ENCODE assay signal across 1 cellular context in the genomic region with DNA sequence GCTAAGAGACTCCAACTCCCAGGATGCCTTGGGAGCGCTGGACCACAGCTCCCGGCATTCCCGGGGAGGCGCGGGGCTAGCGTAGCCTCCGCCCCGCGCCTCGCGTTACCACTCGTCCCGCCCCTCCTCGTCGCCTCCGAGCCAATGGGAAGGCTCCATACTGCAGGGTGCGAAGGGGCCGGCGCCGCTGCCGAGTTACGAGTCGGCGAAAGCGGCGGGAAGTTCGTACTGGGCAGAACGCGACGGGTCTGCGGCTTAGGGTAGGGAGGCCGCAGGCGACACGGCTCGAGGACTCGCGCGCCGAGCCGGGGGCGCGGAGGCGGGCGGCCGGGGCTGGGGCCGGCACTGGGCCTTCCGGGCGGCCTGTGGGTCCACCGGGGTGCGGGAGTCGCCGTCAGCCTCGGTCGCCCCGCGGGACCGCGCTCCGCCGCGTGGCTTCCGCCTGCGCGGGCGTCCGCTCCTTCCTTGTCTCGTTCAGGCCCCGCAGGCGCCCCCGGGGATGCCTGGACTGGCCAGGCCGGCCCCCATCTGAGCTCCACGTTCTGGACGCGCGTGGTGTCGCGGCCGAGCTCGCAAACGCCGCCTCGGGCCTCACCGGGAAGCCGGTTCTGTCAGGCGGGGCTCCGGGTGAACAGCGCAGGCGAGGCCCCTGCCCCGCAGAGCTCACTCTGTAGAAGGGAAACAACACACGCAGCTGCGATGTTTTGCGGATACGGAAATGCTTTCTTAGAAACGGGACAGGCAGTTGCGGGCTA.
A peak's percentile ranks its signal among the peaks of the same experiment; 100 is the strongest.
TF ChIP-seq lines count a peak whose summit lies in the region.

VRK1 (plus strand) TSS at position 195 of the 755 bp plus-strand sequence. CDS start 36,090 bp downstream, outside the sequence.

TF ChIP-seq in HepG2, 621 proteins besides CTCF, POLR2A, EP300 and RAD21 (continued from another document and continues in another):
- TF ChIP-seq, protein P1, sequence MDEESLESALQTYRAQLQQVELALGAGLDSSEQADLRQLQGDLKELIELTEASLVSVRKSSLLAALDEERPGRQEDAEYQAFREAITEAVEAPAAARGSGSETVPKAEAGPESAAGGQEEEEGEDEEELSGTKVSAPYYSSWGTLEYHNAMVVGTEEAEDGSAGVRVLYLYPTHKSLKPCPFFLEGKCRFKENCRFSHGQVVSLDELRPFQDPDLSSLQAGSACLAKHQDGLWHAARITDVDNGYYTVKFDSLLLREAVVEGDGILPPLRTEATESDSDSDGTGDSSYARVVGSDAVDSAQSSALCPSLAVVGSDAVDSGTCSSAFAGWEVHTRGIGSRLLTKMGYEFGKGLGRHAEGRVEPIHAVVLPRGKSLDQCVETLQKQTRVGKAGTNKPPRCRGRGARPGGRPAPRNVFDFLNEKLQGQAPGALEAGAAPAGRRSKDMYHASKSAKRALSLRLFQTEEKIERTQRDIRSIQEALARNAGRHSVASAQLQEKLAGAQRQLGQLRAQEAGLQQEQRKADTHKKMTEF (CRISPR knock-in tag; IDR thresholded peaks at IDR 0.05): 0 out of 2 replicates have a peak, but pooled peaks have one; percentile 30
- TF ChIP-seq FOSL1 (CRISPR knock-in tag; IDR thresholded peaks at IDR 0.05; ENCODE audit: borderline replicate concordance): no peak
- TF ChIP-seq ZMYM4 (CRISPR knock-in tag; IDR thresholded peaks at IDR 0.05): peak; percentile 84
- TF ChIP-seq ARNT2 (CRISPR knock-in tag; IDR thresholded peaks at IDR 0.05; ENCODE audit: low read depth): peak; percentile 87
- TF ChIP-seq, protein P2, sequence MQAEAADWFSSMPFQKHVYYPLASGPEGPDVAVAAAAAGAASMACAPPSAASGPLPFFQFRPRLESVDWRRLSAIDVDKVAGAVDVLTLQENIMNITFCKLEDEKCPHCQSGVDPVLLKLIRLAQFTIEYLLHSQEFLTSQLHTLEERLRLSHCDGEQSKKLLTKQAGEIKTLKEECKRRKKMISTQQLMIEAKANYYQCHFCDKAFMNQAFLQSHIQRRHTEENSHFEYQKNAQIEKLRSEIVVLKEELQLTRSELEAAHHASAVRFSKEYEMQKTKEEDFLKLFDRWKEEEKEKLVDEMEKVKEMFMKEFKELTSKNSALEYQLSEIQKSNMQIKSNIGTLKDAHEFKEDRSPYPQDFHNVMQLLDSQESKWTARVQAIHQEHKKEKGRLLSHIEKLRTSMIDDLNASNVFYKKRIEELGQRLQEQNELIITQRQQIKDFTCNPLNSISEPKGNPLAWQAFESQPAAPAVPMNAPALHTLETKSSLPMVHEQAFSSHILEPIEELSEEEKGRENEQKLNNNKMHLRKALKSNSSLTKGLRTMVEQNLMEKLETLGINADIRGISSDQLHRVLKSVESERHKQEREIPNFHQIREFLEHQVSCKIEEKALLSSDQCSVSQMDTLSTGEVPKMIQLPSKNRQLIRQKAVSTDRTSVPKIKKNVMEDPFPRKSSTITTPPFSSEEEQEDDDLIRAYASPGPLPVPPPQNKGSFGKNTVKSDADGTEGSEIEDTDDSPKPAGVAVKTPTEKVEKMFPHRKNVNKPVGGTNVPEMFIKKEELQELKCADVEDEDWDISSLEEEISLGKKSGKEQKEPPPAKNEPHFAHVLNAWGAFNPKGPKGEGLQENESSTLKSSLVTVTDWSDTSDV (CRISPR knock-in tag; IDR thresholded peaks at IDR 0.05): no peak
- TF ChIP-seq LCORL (IDR thresholded peaks at IDR 0.05): no peak
- peak; percentile 33; the same call in 1 of the 2 replicates for TF ChIP-seq LCORL (CRISPR knock-in tag; IDR thresholded peaks at IDR 0.05)
- TF ChIP-seq ZSCAN31 (CRISPR knock-in tag; IDR thresholded peaks at IDR 0.05; ENCODE audit: low read depth): no peak
- TF ChIP-seq ZNF253 (CRISPR knock-in tag; IDR thresholded peaks at IDR 0.05; ENCODE audit: borderline replicate concordance): 0 out of 2 replicates have a peak, but pooled peaks have one; percentile 42
- no peak for TF ChIP-seq HNRNPK (IDR thresholded peaks at IDR 0.05; ENCODE audit: low read depth, low read length, poor library complexity, severe bottlenecking)
- TF ChIP-seq FOXK1 (CRISPR knock-in tag; IDR thresholded peaks at IDR 0.05; ENCODE audit: borderline replicate concordance, low read depth): peak; percentile 72; the same call in 1 of the 2 replicates
- TF ChIP-seq ETV5 (CRISPR knock-in tag; IDR thresholded peaks at IDR 0.05; ENCODE audit: borderline replicate concordance): peak; percentile 12; the same call in 1 of the 2 replicates
- no peak for TF ChIP-seq NRL (CRISPR knock-in tag; IDR thresholded peaks at IDR 0.05; ENCODE audit: borderline replicate concordance)
- TF ChIP-seq AGO2 (optimal IDR thresholded peaks at IDR 0.05; ENCODE audit: low read depth, low read length): peak; percentile 27
- peak; percentile 98 for TF ChIP-seq SAP130 (CRISPR knock-in tag; IDR thresholded peaks at IDR 0.05; ENCODE audit: low read depth)
- TF ChIP-seq, protein P3, sequence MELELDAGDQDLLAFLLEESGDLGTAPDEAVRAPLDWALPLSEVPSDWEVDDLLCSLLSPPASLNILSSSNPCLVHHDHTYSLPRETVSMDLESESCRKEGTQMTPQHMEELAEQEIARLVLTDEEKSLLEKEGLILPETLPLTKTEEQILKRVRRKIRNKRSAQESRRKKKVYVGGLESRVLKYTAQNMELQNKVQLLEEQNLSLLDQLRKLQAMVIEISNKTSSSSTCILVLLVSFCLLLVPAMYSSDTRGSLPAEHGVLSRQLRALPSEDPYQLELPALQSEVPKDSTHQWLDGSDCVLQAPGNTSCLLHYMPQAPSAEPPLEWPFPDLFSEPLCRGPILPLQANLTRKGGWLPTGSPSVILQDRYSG (CRISPR knock-in tag; IDR thresholded peaks at IDR 0.05): peak; percentile 68; the same call in 1 of the 2 replicates
- TF ChIP-seq SETDB1 (CRISPR knock-in tag; IDR thresholded peaks at IDR 0.05; ENCODE audit: borderline replicate concordance): no peak
- TF ChIP-seq CENPX (CRISPR knock-in tag; IDR thresholded peaks at IDR 0.05): no peak
- peak; percentile 96 for TF ChIP-seq MAX (IDR thresholded peaks at IDR 0.05)
- peak; percentile 42; the same call in 1 of the 2 replicates for TF ChIP-seq ZNF768 (CRISPR knock-in tag; IDR thresholded peaks at IDR 0.05)
- TF ChIP-seq SOX13 (IDR thresholded peaks at IDR 0.05): no peak
- TF ChIP-seq SOX13 (CRISPR knock-in tag; conservative IDR thresholded peaks at IDR 0.05 in 1 of 2, IDR thresholded peaks at IDR 0.05 in 1 of 2): peak in 1 of 2 experiments; percentile 37; a peak in 1 of 4 replicates
- peak; percentile 89 for TF ChIP-seq CREM (IDR thresholded peaks at IDR 0.05)
- no peak for TF ChIP-seq CREM (CRISPR knock-in tag; IDR thresholded peaks at IDR 0.05)
- no peak for TF ChIP-seq ZNF557 (CRISPR knock-in tag; IDR thresholded peaks at IDR 0.05)
- TF ChIP-seq MED13 (CRISPR knock-in tag; IDR thresholded peaks at IDR 0.05): no peak
- TF ChIP-seq, protein P4, sequence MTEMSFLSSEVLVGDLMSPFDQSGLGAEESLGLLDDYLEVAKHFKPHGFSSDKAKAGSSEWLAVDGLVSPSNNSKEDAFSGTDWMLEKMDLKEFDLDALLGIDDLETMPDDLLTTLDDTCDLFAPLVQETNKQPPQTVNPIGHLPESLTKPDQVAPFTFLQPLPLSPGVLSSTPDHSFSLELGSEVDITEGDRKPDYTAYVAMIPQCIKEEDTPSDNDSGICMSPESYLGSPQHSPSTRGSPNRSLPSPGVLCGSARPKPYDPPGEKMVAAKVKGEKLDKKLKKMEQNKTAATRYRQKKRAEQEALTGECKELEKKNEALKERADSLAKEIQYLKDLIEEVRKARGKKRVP (CRISPR knock-in tag; IDR thresholded peaks at IDR 0.05): peak in 1 of 2 experiments; percentile 66; a peak in 1 of 4 replicates
- peak; percentile 50 for TF ChIP-seq MYC (CRISPR knock-in tag; IDR thresholded peaks at IDR 0.05; ENCODE audit: borderline replicate concordance)
- TF ChIP-seq MYNN (CRISPR knock-in tag; IDR thresholded peaks at IDR 0.05; ENCODE audit: low read depth): no peak
- no peak for TF ChIP-seq ZNF136 (CRISPR knock-in tag; IDR thresholded peaks at IDR 0.05; ENCODE audit: low read depth)
- TF ChIP-seq SALL1 (CRISPR knock-in tag; IDR thresholded peaks at IDR 0.05): peak; percentile 29; the same call in 1 of the 2 replicates
- TF ChIP-seq CEBPG (CRISPR knock-in tag; IDR thresholded peaks at IDR 0.05): 0 out of 2 replicates have a peak, but pooled peaks have one; percentile 12
- TF ChIP-seq ZMYM2 (CRISPR knock-in tag; IDR thresholded peaks at IDR 0.05): no peak
- TF ChIP-seq ZSCAN21 (CRISPR knock-in tag; IDR thresholded peaks at IDR 0.05; ENCODE audit: borderline replicate concordance): 0 out of 2 replicates have a peak, but pooled peaks have one; percentile 54
- TF ChIP-seq ZNF546 (CRISPR knock-in tag; conservative IDR thresholded peaks at IDR 0.05): 0 out of 2 replicates have a peak, but pooled peaks have one; percentile 39
- no peak for TF ChIP-seq ZNF644 (CRISPR knock-in tag; IDR thresholded peaks at IDR 0.05; ENCODE audit: low read depth)
- peak; percentile 86; the same call in 1 of the 2 replicates for TF ChIP-seq BATF2 (CRISPR knock-in tag; IDR thresholded peaks at IDR 0.05)
- TF ChIP-seq TBP (CRISPR knock-in tag; IDR thresholded peaks at IDR 0.05): no peak
- TF ChIP-seq GMEB2 (CRISPR knock-in tag; IDR thresholded peaks at IDR 0.05; ENCODE audit: low read depth): peak; percentile 90
- no peak for TF ChIP-seq ZNF34 (CRISPR knock-in tag; IDR thresholded peaks at IDR 0.05; ENCODE audit: borderline replicate concordance)
- 0 out of 2 replicates have a peak, but pooled peaks have one; percentile 29 for TF ChIP-seq ZNF784 (CRISPR knock-in tag; IDR thresholded peaks at IDR 0.05; ENCODE audit: borderline replicate concordance)
- TF ChIP-seq, protein P5, sequence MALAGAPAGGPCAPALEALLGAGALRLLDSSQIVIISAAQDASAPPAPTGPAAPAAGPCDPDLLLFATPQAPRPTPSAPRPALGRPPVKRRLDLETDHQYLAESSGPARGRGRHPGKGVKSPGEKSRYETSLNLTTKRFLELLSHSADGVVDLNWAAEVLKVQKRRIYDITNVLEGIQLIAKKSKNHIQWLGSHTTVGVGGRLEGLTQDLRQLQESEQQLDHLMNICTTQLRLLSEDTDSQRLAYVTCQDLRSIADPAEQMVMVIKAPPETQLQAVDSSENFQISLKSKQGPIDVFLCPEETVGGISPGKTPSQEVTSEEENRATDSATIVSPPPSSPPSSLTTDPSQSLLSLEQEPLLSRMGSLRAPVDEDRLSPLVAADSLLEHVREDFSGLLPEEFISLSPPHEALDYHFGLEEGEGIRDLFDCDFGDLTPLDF (CRISPR knock-in tag; IDR thresholded peaks at IDR 0.05): peak; percentile 88
- no peak for TF ChIP-seq ZNF296 (CRISPR knock-in tag; conservative IDR thresholded peaks at IDR 0.05)
- TF ChIP-seq MEIS1 (CRISPR knock-in tag; IDR thresholded peaks at IDR 0.05; ENCODE audit: borderline replicate concordance): 0 out of 2 replicates have a peak, but pooled peaks have one; percentile 3
- TF ChIP-seq, protein P6, sequence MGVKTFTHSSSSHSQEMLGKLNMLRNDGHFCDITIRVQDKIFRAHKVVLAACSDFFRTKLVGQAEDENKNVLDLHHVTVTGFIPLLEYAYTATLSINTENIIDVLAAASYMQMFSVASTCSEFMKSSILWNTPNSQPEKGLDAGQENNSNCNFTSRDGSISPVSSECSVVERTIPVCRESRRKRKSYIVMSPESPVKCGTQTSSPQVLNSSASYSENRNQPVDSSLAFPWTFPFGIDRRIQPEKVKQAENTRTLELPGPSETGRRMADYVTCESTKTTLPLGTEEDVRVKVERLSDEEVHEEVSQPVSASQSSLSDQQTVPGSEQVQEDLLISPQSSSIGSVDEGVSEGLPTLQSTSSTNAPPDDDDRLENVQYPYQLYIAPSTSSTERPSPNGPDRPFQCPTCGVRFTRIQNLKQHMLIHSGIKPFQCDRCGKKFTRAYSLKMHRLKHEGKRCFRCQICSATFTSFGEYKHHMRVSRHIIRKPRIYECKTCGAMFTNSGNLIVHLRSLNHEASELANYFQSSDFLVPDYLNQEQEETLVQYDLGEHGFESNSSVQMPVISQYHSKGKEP (CRISPR knock-in tag; IDR thresholded peaks at IDR 0.05): no peak
